Comparison of ENCODE assay signal across 1 cellular context in the genomic region with DNA sequence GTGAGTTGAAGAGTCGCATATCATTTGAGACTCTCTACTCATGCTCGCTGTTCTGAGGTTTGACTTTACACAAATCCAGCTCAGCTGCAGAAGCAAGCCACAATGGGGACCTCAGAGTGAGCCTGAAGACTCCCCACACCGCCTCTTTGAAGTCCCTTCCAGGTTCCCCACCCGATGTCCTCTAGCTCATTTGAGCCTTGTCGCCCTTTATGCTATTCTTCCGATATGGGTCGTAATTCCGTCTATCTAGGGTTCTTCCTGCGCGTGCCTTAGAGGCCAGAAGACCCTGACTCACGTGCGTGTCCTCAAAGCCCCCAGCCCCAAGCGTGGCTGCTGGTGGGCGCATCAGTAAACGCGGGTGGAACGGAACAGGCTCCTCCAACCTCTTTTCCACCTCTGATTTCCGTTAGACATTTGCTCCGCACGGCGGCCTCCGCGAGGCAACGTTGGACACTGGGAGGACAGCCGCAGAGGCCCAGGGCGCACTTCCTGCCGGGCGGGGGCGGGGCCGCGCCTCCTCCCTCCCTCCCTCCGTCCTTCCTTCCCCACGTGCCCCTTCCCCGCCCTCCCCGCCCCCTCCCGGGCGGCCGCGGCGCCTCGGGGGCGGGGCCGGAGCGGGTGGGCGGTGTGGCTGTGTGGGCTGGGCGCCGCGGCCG.
TF ChIP-seq lines count a peak whose summit lies in the region.

A gene with protein sequence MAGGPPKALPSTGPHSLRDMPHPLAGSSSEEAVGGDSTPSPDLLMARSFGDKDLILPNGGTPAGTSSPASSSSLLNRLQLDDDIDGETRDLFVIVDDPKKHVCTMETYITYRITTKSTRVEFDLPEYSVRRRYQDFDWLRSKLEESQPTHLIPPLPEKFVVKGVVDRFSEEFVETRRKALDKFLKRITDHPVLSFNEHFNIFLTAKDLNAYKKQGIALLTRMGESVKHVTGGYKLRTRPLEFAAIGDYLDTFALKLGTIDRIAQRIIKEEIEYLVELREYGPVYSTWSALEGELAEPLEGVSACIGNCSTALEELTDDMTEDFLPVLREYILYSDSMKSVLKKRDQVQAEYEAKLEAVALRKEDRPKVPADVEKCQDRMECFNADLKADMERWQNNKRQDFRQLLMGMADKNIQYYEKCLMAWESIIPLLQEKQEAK (plus strand): TSS at position 650 of the 656 bp plus-strand sequence. CDS start 242 bp downstream, outside the sequence.

TF ChIP-seq in HepG2, 621 proteins besides CTCF, POLR2A, EP300 and RAD21 (continued from another document and continues in another):
- TF ChIP-seq ZBTB7A (CRISPR knock-in tag; IDR thresholded peaks at IDR 0.05), result no peak; the same call in 1 of the 2 replicates
- TF ChIP-seq ZNF619 (CRISPR knock-in tag; IDR thresholded peaks at IDR 0.05), result peak; percentile 85; the same call in 1 of the 2 replicates
- peak; percentile 72; the same call in 1 of the 2 replicates for TF ChIP-seq ZNF788 (CRISPR knock-in tag; IDR thresholded peaks at IDR 0.05; ENCODE audit: borderline replicate concordance)
- no peak for TF ChIP-seq ZBTB42 (CRISPR knock-in tag; IDR thresholded peaks at IDR 0.05)
- no peak for TF ChIP-seq ZNF343 (CRISPR knock-in tag; IDR thresholded peaks at IDR 0.05)
- TF ChIP-seq STAG1 (CRISPR knock-in tag; IDR thresholded peaks at IDR 0.05), result no peak; the same call in 1 of the 2 replicates
- no peak for TF ChIP-seq ZKSCAN8 (CRISPR knock-in tag; IDR thresholded peaks at IDR 0.05; ENCODE audit: borderline replicate concordance)
- TF ChIP-seq CBX2 (IDR thresholded peaks at IDR 0.05; ENCODE audit: low read depth, low read length), result no peak
- no peak for TF ChIP-seq CBX2 (CRISPR knock-in tag; IDR thresholded peaks at IDR 0.05; ENCODE audit: low read depth)
- 0 out of 2 replicates have a peak, but pooled peaks have one; percentile 50 for TF ChIP-seq ZNF749 (CRISPR knock-in tag; IDR thresholded peaks at IDR 0.05; ENCODE audit: borderline replicate concordance)
- TF ChIP-seq, protein P1, sequence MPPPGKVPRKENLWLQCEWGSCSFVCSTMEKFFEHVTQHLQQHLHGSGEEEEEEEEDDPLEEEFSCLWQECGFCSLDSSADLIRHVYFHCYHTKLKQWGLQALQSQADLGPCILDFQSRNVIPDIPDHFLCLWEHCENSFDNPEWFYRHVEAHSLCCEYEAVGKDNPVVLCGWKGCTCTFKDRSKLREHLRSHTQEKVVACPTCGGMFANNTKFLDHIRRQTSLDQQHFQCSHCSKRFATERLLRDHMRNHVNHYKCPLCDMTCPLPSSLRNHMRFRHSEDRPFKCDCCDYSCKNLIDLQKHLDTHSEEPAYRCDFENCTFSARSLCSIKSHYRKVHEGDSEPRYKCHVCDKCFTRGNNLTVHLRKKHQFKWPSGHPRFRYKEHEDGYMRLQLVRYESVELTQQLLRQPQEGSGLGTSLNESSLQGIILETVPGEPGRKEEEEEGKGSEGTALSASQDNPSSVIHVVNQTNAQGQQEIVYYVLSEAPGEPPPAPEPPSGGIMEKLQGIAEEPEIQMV (CRISPR knock-in tag; IDR thresholded peaks at IDR 0.05; ENCODE audit: low read depth), result no peak
- TF ChIP-seq, protein P2, sequence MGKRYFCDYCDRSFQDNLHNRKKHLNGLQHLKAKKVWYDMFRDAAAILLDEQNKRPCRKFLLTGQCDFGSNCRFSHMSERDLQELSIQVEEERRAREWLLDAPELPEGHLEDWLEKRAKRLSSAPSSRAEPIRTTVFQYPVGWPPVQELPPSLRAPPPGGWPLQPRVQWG (CRISPR knock-in tag; IDR thresholded peaks at IDR 0.05; ENCODE audit: borderline replicate concordance, low read depth), result no peak
- no peak for TF ChIP-seq ZFAT (CRISPR knock-in tag; conservative IDR thresholded peaks at IDR 0.05)
- TF ChIP-seq, protein P3, sequence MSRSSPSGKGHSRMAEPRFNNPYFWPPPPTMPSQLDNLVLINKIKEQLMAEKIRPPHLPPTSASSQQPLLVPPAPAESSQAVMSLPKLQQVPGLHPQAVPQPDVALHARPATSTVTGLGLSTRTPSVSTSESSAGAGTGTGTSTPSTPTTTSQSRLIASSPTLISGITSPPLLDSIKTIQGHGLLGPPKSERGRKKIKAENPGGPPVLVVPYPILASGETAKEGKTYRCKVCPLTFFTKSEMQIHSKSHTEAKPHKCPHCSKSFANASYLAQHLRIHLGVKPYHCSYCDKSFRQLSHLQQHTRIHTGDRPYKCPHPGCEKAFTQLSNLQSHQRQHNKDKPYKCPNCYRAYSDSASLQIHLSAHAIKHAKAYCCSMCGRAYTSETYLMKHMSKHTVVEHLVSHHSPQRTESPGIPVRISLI (CRISPR knock-in tag; IDR thresholded peaks at IDR 0.05; ENCODE audit: borderline replicate concordance), result peak; percentile 35; the same call in 1 of the 2 replicates
- TF ChIP-seq ZNF24 (IDR thresholded peaks at IDR 0.05), result no peak
- 0 out of 2 replicates have a peak, but pooled peaks have one; percentile 42 for TF ChIP-seq KLF6 (CRISPR knock-in tag; IDR thresholded peaks at IDR 0.05)
- TF ChIP-seq ZNF556 (CRISPR knock-in tag; IDR thresholded peaks at IDR 0.05; ENCODE audit: borderline replicate concordance), result peak; percentile 85; the same call in 1 of the 2 replicates
- TF ChIP-seq, protein P4, sequence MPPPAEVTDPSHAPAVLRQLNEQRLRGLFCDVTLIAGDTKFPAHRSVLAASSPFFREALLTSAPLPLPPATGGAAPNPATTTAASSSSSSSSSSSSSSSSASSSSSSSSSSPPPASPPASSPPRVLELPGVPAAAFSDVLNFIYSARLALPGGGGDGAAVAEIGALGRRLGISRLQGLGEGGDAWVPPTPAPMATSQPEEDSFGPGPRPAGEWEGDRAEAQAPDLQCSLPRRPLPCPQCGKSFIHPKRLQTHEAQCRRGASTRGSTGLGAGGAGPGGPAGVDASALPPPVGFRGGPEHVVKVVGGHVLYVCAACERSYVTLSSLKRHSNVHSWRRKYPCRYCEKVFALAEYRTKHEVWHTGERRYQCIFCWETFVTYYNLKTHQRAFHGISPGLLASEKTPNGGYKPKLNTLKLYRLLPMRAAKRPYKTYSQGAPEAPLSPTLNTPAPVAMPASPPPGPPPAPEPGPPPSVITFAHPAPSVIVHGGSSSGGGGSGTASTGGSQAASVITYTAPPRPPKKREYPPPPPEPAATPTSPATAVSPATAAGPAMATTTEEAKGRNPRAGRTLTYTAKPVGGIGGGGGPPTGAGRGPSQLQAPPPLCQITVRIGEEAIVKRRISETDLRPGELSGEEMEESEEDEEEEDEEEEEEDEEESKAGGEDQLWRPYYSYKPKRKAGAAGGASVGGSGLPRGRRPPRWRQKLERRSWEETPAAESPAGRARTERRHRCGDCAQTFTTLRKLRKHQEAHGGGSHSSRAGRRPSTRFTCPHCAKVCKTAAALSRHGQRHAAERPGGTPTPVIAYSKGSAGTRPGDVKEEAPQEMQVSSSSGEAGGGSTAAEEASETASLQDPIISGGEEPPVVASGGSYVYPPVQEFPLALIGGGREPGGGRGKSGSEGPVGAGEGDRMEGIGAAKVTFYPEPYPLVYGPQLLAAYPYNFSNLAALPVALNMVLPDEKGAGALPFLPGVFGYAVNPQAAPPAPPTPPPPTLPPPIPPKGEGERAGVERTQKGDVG (CRISPR knock-in tag; IDR thresholded peaks at IDR 0.05; ENCODE audit: borderline replicate concordance), result 0 out of 2 replicates have a peak, but pooled peaks have one; percentile 37
- no peak for TF ChIP-seq ADNP (CRISPR knock-in tag; IDR thresholded peaks at IDR 0.05)
- peak; percentile 24; the same call in 1 of the 2 replicates for TF ChIP-seq PITX1 (CRISPR knock-in tag; IDR thresholded peaks at IDR 0.05)
- TF ChIP-seq, protein P5, sequence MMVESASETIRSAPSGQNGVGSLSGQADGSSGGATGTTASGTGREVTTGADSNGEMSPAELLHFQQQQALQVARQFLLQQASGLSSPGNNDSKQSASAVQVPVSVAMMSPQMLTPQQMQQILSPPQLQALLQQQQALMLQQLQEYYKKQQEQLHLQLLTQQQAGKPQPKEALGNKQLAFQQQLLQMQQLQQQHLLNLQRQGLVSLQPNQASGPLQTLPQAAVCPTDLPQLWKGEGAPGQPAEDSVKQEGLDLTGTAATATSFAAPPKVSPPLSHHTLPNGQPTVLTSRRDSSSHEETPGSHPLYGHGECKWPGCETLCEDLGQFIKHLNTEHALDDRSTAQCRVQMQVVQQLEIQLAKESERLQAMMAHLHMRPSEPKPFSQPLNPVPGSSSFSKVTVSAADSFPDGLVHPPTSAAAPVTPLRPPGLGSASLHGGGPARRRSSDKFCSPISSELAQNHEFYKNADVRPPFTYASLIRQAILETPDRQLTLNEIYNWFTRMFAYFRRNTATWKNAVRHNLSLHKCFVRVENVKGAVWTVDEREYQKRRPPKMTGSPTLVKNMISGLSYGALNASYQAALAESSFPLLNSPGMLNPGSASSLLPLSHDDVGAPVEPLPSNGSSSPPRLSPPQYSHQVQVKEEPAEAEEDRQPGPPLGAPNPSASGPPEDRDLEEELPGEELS (CRISPR knock-in tag; IDR thresholded peaks at IDR 0.05), result peak; percentile 42; the same call in 1 of the 2 replicates
- TF ChIP-seq THAP11 (CRISPR knock-in tag; IDR thresholded peaks at IDR 0.05), result peak; percentile 79
- no peak; the same call in 1 of the 2 replicates for TF ChIP-seq MEIS2 (CRISPR knock-in tag; IDR thresholded peaks at IDR 0.05)
- TF ChIP-seq HIVEP1 (CRISPR knock-in tag; IDR thresholded peaks at IDR 0.05), result peak; percentile 48; the same call in 1 of the 2 replicates
- TF ChIP-seq, protein P6, sequence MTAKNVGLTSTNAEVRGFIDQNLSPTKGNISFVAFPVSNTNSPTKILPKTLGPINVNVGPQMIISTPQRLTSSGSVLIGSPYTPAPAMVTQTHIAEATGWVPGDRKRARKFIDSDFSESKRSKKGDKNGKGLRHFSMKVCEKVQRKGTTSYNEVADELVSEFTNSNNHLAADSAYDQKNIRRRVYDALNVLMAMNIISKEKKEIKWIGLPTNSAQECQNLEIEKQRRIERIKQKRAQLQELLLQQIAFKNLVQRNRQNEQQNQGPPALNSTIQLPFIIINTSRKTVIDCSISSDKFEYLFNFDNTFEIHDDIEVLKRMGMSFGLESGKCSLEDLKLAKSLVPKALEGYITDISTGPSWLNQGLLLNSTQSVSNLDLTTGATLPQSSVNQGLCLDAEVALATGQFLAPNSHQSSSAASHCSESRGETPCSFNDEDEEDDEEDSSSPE (CRISPR knock-in tag; IDR thresholded peaks at IDR 0.05), result peak; percentile 63
- TF ChIP-seq, protein P7, sequence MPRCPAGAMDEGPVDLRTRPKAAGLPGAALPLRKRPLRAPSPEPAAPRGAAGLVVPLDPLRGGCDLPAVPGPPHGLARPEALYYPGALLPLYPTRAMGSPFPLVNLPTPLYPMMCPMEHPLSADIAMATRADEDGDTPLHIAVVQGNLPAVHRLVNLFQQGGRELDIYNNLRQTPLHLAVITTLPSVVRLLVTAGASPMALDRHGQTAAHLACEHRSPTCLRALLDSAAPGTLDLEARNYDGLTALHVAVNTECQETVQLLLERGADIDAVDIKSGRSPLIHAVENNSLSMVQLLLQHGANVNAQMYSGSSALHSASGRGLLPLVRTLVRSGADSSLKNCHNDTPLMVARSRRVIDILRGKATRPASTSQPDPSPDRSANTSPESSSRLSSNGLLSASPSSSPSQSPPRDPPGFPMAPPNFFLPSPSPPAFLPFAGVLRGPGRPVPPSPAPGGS (CRISPR knock-in tag; IDR thresholded peaks at IDR 0.05), result no peak
- TF ChIP-seq, protein P8, sequence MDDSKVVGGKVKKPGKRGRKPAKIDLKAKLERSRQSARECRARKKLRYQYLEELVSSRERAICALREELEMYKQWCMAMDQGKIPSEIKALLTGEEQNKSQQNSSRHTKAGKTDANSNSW (CRISPR knock-in tag; IDR thresholded peaks at IDR 0.05; ENCODE audit: borderline replicate concordance), result no peak; the same call in 1 of the 2 replicates
- TF ChIP-seq ZNF737 (CRISPR knock-in tag; IDR thresholded peaks at IDR 0.05; ENCODE audit: borderline replicate concordance), result no peak
- no peak for TF ChIP-seq SOX6 (IDR thresholded peaks at IDR 0.05)
- TF ChIP-seq SOX6 (CRISPR knock-in tag; IDR thresholded peaks at IDR 0.05), result peak; percentile 63
- no peak for TF ChIP-seq ZNF547 (CRISPR knock-in tag; IDR thresholded peaks at IDR 0.05)
- TF ChIP-seq ZFY (CRISPR knock-in tag; IDR thresholded peaks at IDR 0.05), result peak; percentile 79
- TF ChIP-seq KLF11 (CRISPR knock-in tag; IDR thresholded peaks at IDR 0.05), result 0 out of 2 replicates have a peak, but pooled peaks have one; percentile 55
- no peak for TF ChIP-seq ZSCAN25 (CRISPR knock-in tag; IDR thresholded peaks at IDR 0.05)
- TF ChIP-seq, protein P9, sequence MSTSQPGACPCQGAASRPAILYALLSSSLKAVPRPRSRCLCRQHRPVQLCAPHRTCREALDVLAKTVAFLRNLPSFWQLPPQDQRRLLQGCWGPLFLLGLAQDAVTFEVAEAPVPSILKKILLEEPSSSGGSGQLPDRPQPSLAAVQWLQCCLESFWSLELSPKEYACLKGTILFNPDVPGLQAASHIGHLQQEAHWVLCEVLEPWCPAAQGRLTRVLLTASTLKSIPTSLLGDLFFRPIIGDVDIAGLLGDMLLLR (CRISPR knock-in tag; IDR thresholded peaks at IDR 0.05), result peak; percentile 80; the same call in 1 of the 2 replicates
- TF ChIP-seq ZNF674 (CRISPR knock-in tag; IDR thresholded peaks at IDR 0.05; ENCODE audit: low read depth), result no peak
- TF ChIP-seq ZSCAN29 (CRISPR knock-in tag; conservative IDR thresholded peaks at IDR 0.05), result no peak
- TF ChIP-seq, protein P10, sequence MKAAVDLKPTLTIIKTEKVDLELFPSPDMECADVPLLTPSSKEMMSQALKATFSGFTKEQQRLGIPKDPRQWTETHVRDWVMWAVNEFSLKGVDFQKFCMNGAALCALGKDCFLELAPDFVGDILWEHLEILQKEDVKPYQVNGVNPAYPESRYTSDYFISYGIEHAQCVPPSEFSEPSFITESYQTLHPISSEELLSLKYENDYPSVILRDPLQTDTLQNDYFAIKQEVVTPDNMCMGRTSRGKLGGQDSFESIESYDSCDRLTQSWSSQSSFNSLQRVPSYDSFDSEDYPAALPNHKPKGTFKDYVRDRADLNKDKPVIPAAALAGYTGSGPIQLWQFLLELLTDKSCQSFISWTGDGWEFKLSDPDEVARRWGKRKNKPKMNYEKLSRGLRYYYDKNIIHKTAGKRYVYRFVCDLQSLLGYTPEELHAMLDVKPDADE (CRISPR knock-in tag; IDR thresholded peaks at IDR 0.05), result no peak
- peak; percentile 89 for TF ChIP-seq ZNF331 (CRISPR knock-in tag; IDR thresholded peaks at IDR 0.05)
- TF ChIP-seq ZNF792 (CRISPR knock-in tag; IDR thresholded peaks at IDR 0.05), result peak; percentile 81
